ENCODE assay signal across 2 cellular contexts in the genomic region with DNA sequence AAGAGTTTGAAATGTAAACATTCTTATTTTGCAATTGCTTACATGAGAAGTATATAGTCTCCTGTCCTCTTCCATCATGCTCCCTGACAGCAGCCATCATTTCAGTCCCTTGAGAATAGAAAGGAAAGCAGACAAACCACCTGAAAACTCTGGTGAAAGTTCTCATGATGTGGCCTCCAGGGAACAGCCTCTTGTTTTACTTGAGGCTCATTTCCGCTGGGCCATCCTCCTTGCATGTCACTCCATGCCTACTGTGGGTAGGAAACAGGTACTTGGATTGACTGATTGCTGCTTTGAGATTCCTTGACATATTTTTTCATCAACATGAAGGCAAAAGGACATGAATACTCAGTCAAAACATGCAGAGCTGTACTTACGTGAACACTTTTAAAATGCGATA.
TF ChIP-seq lines count a peak whose summit lies in the region.

No MANE protein-coding gene starts in this region.

TF ChIP-seq in HCT116, 20 proteins besides CTCF, POLR2A, EP300 and RAD21:
- no peak for TF ChIP-seq ZBTB33 (IDR thresholded peaks at IDR 0.05; ENCODE audit: extremely low read depth, insufficient replicate concordance, low read length)
- TF ChIP-seq CEBPB (IDR thresholded peaks at IDR 0.05; ENCODE audit: low read depth) = no peak
- no peak for TF ChIP-seq SP1 (IDR thresholded peaks at IDR 0.05; ENCODE audit: low read depth)
- no peak for TF ChIP-seq REST (IDR thresholded peaks at IDR 0.05; ENCODE audit: low read depth)

TF ChIP-seq in H1, 55 proteins besides CTCF, POLR2A, EP300 and RAD21 (continued from another document):
- TF ChIP-seq TAF7 (optimal IDR thresholded peaks at IDR 0.05; ENCODE audit: borderline replicate concordance, low read depth, low read length) = no peak
- TF ChIP-seq RFX5 (IDR thresholded peaks at IDR 0.05; ENCODE audit: borderline replicate concordance, low read depth, low read length) = no peak
- no peak for TF ChIP-seq CEBPB (IDR thresholded peaks at IDR 0.05; ENCODE audit: low read depth, low read length)
- no peak for TF ChIP-seq YY1 (IDR thresholded peaks at IDR 0.05; ENCODE audit: low read depth, low read length)
- TF ChIP-seq SP2 (IDR thresholded peaks at IDR 0.05; ENCODE audit: low read length) = no peak
